2 cellular contexts compared by ENCODE assay signal in the genomic region with DNA sequence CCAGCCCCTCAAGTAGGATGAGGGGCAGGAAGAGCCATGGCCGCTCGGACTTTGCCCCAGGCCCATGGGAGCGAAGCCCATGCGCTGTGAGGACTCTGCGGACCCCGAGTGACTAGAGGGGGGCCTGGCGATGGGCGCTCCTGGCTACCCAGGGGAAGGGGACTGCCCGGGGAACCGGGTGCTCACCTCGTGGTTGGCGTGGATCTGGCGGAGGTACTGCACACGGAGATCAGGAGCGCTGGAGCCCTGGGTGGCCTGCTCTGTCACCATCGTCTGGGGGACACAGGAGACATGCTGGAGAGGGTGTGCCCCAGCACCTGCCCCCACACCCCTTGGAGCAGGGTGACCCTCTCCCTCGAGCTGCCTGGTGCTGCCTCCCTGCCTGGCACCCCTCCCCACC.
A peak's percentile ranks its signal among the peaks of the same experiment; 100 is the strongest.
TF ChIP-seq lines count a peak whose summit lies in the region.

No MANE protein-coding gene starts in this region.

TF ChIP-seq in HepG2, 621 proteins besides CTCF, POLR2A, EP300 and RAD21:
- TF ChIP-seq RBFOX2 (IDR thresholded peaks at IDR 0.05; ENCODE audit: low read depth, low read length) (peak; percentile 44; the same call in 1 of the 2 replicates), AGO2 (optimal IDR thresholded peaks at IDR 0.05; ENCODE audit: low read depth, low read length) (peak; percentile 27), ZNF354B (CRISPR knock-in tag; IDR thresholded peaks at IDR 0.05) (no peak), ZBTB8A (CRISPR knock-in tag; IDR thresholded peaks at IDR 0.05; ENCODE audit: borderline replicate concordance, low read depth) (no peak)

TF ChIP-seq in K562, 482 proteins besides CTCF, POLR2A, EP300 and RAD21:
- TF ChIP-seq SUPT5H (IDR thresholded peaks at IDR 0.05), result peak; percentile 39; the same call in 1 of the 2 replicates
- no peak for TF ChIP-seq ZNF316 (IDR thresholded peaks at IDR 0.05)
